Comparison of ENCODE assay signal across 2 cellular contexts in the genomic region with DNA sequence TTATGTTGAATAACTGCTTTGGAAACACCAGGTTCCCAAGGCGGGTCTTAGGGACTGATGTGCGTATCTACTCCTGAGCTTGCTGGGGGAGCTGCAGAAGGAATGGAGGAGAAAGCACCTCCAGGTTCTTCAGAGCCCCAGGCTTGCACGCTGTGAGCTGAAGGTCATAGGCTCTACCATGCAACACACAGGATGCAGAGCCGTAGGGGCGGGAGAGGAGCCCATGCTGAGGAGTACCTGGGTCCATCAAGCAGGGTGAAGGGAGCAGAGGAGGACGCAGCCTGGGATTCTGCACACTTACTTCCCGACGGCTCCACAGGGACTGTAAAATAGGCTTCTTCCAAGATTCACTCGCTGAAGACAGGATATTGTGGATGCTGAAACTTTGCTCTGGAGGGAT.
TF ChIP-seq lines count a peak whose summit lies in the region.

No MANE protein-coding gene starts in this region.

TF ChIP-seq in GM23338, 12 proteins besides CTCF, POLR2A, EP300 and RAD21:
- TF ChIP-seq POLR2AphosphoS5 (IDR thresholded peaks at IDR 0.05; ENCODE audit: low read depth) (no peak), EZH2phosphoT487 (IDR thresholded peaks at IDR 0.05; ENCODE audit: unreplicated experiment) (no peak)

TF ChIP-seq in H1, 55 proteins besides CTCF, POLR2A, EP300 and RAD21:
- TF ChIP-seq TBP (IDR thresholded peaks at IDR 0.05; ENCODE audit: low read depth, low read length) (no peak), SAP30 (IDR thresholded peaks at IDR 0.05; ENCODE audit: insufficient read depth, insufficient replicate concordance, low read length) (no peak), CHD1 (IDR thresholded peaks at IDR 0.05; ENCODE audit: low read depth, low read length) (no peak)
